ENCODE assay signal across 14 cellular contexts in the genomic region with DNA sequence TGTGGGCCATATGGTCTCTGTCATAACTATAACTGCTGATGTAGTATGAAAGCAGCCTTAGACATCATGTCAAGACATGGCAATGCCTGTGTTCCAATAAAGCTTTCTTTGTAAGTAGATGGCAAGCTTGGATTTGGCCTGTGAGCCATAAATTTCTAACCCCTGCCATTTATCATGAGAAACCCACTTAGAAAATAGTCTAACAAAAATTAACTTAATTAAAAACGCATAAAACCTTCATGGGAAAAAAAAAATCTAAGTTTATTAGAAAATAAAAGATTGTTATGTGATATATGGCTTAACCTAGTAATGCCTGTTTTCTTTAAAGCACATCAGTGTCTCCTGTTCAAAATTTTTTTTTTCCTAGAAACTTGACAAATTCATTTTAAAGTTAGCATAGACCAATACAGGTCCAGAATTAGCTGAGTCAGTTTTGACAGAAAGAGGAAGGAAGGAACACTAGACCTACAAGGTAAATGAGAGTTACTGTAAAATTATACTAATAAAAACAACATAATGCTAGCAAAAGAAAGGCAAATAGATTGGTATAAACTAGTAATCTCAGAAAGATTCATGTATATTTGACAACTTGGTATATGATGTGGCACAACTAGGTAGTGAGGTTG.
DNase-seq lines count a peak whose midpoint lies in the region; ATAC-seq and TF ChIP-seq lines count a peak whose summit lies in the region.
"Had no signal": no experiment of that assay in that cellular context is flagged by ENCODE, and none has a peak within 500 bp of the region (broad histone marks: within the 10 kb centered on the region; RNA-seq: fewer than 3 reads in every experiment).

No MANE protein-coding gene starts in this region.

- H3K79me1 ChIP-seq in IMR-90 (ENCODE audit: low read depth in 1 of 2, low read length in 2 of 2): peaks cover 4 to 11% of the 10 kb centered on the region in 2 experiments; a peak in 3 of 4 replicates

- peaks cover 2% of the 10 kb centered on the region; the same call in 1 of the 2 replicates for H3K4me1 ChIP-seq in IMR-90 (ENCODE audit: control insufficient read depth, insufficient read depth, low read length)
- H3K4me1 ChIP-seq: Peyer's patch had no signal

- no peak overlapping the region for H2BK20ac ChIP-seq in IMR-90 (ENCODE audit: low read depth, low read length)

- H3K56ac ChIP-seq in IMR-90 (ENCODE audit: extremely low read depth, insufficient read depth, low read length): no peak overlapping the region; the same call in 1 of the 2 replicates

- no peaks in the 10 kb centered on the region for H4K20me1 ChIP-seq in IMR-90 (ENCODE audit: insufficient read depth, low read length)

- H3K27ac ChIP-seq in IMR-90 (ENCODE audit: insufficient read depth, low read length): no peak overlapping the region
- H3K27ac ChIP-seq: Peyer's patch had no signal

- H2AK5ac ChIP-seq in IMR-90 (ENCODE audit: low read depth, low read length): no peak overlapping the region

- H3K9me3 ChIP-seq in IMR-90 (ENCODE audit: control insufficient read depth, insufficient read depth, low read length): no peaks in the 10 kb centered on the region
- H3K9me3 ChIP-seq: Peyer's patch had no signal

- CTCF ChIA-PET in IMR-90 (lab: Yijun Ruan, JAX): no interaction called here

- dilution Hi-C loops in IMR-90 (cut with HindIII; ENCODE audit: low sequenced_read_pairs, unreplicated experiment): no loop called here

- WGBS in IMR-90 (ENCODE audit: extremely low coverage in 2 of 2, insufficient read length in 1 of 2), 2 experiments: no CpG with 5 or more reads among the region's 1 CpG

- H3K36me3 ChIP-seq in IMR-90 (ENCODE audit: control insufficient read depth, insufficient read depth, low read length): no peaks in the 10 kb centered on the region

- no peak overlapping the region for H2AK9ac ChIP-seq in IMR-90 (replicated peaks; ENCODE audit: low read depth, low read length, poor library complexity)

- H4K8ac ChIP-seq in IMR-90 (ENCODE audit: low read depth in 2 of 2, low read length in 2 of 2): no peak overlapping the region

- no TSS peak for BruUV-seq in IMR-90 (replicated peaks; lab: Mats Ljungman, UMichigan)

- H3K27me3 ChIP-seq in IMR-90 (ENCODE audit: control insufficient read depth, insufficient read depth, low read length): no peaks in the 10 kb centered on the region
- H3K27me3 ChIP-seq: Peyer's patch had no signal

- no peak overlapping the region for H4K91ac ChIP-seq in IMR-90 (ENCODE audit: insufficient read depth, low read depth, low read length)

- no peaks in the 10 kb centered on the region for H3K9me1 ChIP-seq in IMR-90 (ENCODE audit: insufficient read depth, low read length)

- no peak overlapping the region for H3K4me3 ChIP-seq in IMR-90 (ENCODE audit: insufficient read depth, low read depth, low read length)
- H3K4me3 ChIP-seq in fibroblast of villous mesenchyme (ENCODE audit: low read depth, low read length): no peak overlapping the region
- H3K4me3 ChIP-seq: Peyer's patch had no signal

- TF ChIP-seq CTCF in IMR-90 (conservative IDR thresholded peaks at IDR 0.05; ENCODE audit: low read depth, low read length) (no peak), fibroblast of villous mesenchyme (IDR thresholded peaks at IDR 0.05; ENCODE audit: insufficient read depth, low read depth, low read length) (no peak)

- TF ChIP-seq POLR2A in IMR-90 (IDR thresholded peaks at IDR 0.05; ENCODE audit: low read depth, low read length): no peak

- no peak overlapping the region for H2AFZ ChIP-seq in IMR-90 (replicated peaks; ENCODE audit: low read length, poor library complexity)

- no peak overlapping the region for H3K23ac ChIP-seq in IMR-90 (ENCODE audit: low read depth, low read length)

- H2BK15ac ChIP-seq in IMR-90 (ENCODE audit: low read depth, low read length): no peak overlapping the region

- DNase-seq in AML-193 (lab: John Stamatoyannopoulos, UW) (peak; percentile 11 to 38), IMR-90 (no peak), fibroblast of villous mesenchyme (ENCODE audit: low read depth) (peak; percentile 1), germinal center (ENCODE audit: low spot score) (no peak)
- DNase-seq: DMS 273 treated with DMSO at 0.1 percent for 48 hours, NCI-H1105 treated with DMSO at 0.1 percent for 48 hours, NCI-H187, NCI-H69, Peyer's patch, SHP77 had no signal

- in situ Hi-C loops in IMR-90 (cut with MboI; ENCODE audit: low sequenced_read_pairs): no loop called here

- H2BK5ac ChIP-seq in IMR-90 (ENCODE audit: low read depth, low read length, poor library complexity, severe bottlenecking): no peak overlapping the region

- ATAC-seq in IMR-90 (ENCODE audit: low read depth): no peak
- ATAC-seq in SK-N-SH treated with all-trans-retinoic acid at 6 μM for 48 hours: peak; percentile 89
- ATAC-seq in GM21526 (IDR thresholded peaks at IDR 0.05; ENCODE audit: low FRiP score, unreplicated experiment): no peak
- ATAC-seq in GM18909 (IDR thresholded peaks at IDR 0.05; ENCODE audit: poor library complexity, unreplicated experiment): no peak
- ATAC-seq: HCT116 had no signal

- intact Hi-C loops in IMR-90 (cut with micrococcal nuclease): no loop called here

- H4K5ac ChIP-seq in IMR-90 (ENCODE audit: low read depth, low read length): no peak overlapping the region

- no peak overlapping the region for H3K14ac ChIP-seq in IMR-90 (replicated peaks; ENCODE audit: low read depth, low read length)

- no peak overlapping the region for H3K9ac ChIP-seq in IMR-90 (ENCODE audit: low read depth, low read length)

- no peak overlapping the region for H3K18ac ChIP-seq in IMR-90 (ENCODE audit: low read depth, low read length)

- no peak for TF ChIP-seq RAD21 in IMR-90 (IDR thresholded peaks at IDR 0.05; ENCODE audit: low read length)

- H3K4me2 ChIP-seq in IMR-90 (ENCODE audit: low read depth, low read length): no peak overlapping the region

- no peak overlapping the region for H3K4ac ChIP-seq in IMR-90 (ENCODE audit: low read depth, low read length)

- H2BK120ac ChIP-seq in IMR-90 (ENCODE audit: low read depth, low read length): no peak overlapping the region

- POLR2A ChIA-PET in IMR-90 (lab: Charles Lee; ENCODE audit: unreplicated experiment): no interaction called here

TF ChIP-seq in IMR-90, 13 proteins besides CTCF, POLR2A, EP300 and RAD21:
- TF ChIP-seq RCOR1 (IDR thresholded peaks at IDR 0.05; ENCODE audit: insufficient replicate concordance, low read length) (no peak), MAFK (IDR thresholded peaks at IDR 0.05; ENCODE audit: low read depth, low read length) (0 out of 2 replicates have a peak, but pooled peaks have one; percentile 7)
TF ChIP-seq in IMR-90: peak in this region for 1.

TF ChIP-seq in SK-N-SH treated with all-trans-retinoic acid at 6 μM for 48 hours, 23 proteins besides CTCF, POLR2A, EP300 and RAD21 (continues in another document):
- TF ChIP-seq BACH2 (CRISPR knock-in tag; IDR thresholded peaks at IDR 0.05; ENCODE audit: borderline replicate concordance) (no peak), ISL1 (CRISPR knock-in tag; IDR thresholded peaks at IDR 0.05) (peak; percentile 100), GLIS3 (CRISPR knock-in tag; IDR thresholded peaks at IDR 0.05) (peak; percentile 83; the same call in 1 of the 2 replicates), RARB (CRISPR knock-in tag; IDR thresholded peaks at IDR 0.05) (peak; percentile 62; the same call in 1 of the 2 replicates), ZNF8 (CRISPR knock-in tag; IDR thresholded peaks at IDR 0.05) (peak; percentile 46; the same call in 1 of the 2 replicates), TOX (CRISPR knock-in tag; IDR thresholded peaks at IDR 0.05; ENCODE audit: borderline replicate concordance) (peak; percentile 85)
- TF ChIP-seq, protein P1, sequence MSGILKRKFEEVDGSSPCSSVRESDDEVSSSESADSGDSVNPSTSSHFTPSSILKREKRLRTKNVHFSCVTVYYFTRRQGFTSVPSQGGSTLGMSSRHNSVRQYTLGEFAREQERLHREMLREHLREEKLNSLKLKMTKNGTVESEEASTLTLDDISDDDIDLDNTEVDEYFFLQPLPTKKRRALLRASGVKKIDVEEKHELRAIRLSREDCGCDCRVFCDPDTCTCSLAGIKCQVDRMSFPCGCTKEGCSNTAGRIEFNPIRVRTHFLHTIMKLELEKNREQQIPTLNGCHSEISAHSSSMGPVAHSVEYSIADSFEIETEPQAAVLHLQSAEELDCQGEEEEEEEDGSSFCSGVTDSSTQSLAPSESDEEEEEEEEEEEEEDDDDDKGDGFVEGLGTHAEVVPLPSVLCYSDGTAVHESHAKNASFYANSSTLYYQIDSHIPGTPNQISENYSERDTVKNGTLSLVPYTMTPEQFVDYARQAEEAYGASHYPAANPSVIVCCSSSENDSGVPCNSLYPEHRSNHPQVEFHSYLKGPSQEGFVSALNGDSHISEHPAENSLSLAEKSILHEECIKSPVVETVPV (CRISPR knock-in tag; IDR thresholded peaks at IDR 0.05): peak; percentile 79; the same call in 1 of the 2 replicates
- TF ChIP-seq, protein P2, sequence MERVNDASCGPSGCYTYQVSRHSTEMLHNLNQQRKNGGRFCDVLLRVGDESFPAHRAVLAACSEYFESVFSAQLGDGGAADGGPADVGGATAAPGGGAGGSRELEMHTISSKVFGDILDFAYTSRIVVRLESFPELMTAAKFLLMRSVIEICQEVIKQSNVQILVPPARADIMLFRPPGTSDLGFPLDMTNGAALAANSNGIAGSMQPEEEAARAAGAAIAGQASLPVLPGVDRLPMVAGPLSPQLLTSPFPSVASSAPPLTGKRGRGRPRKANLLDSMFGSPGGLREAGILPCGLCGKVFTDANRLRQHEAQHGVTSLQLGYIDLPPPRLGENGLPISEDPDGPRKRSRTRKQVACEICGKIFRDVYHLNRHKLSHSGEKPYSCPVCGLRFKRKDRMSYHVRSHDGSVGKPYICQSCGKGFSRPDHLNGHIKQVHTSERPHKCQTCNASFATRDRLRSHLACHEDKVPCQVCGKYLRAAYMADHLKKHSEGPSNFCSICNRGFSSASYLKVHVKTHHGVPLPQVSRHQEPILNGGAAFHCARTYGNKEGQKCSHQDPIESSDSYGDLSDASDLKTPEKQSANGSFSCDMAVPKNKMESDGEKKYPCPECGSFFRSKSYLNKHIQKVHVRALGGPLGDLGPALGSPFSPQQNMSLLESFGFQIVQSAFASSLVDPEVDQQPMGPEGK (CRISPR knock-in tag; IDR thresholded peaks at IDR 0.05; ENCODE audit: borderline replicate concordance): peak; percentile 91

Comparison
In these comparisons a context has a peak if more than half of its experiments do, and no peak if none do; other contexts are left out.
1. DNase-seq: peak in AML-193 (2 of 2) and fibroblast of villous mesenchyme (single experiment); none in IMR-90 (single experiment) and germinal center (single experiment).